ENCODE assay signal across 38 cellular contexts in genomic region chr10:43925793-43926192, GRCh38.
"Had no signal": no experiment of that assay in that cellular context is flagged by ENCODE, and none has a peak within 500 bp of the region (broad histone marks: within the 10 kb centered on the region; RNA-seq: fewer than 3 reads in every experiment).

No MANE protein-coding gene starts in this region.

- H3K4me3 Mint-ChIP-seq: activated B cell treated with CpG ODN at 0.5 μM for 24 hours; activated CD4-positive, alpha-beta memory T cell treated with anti-CD3 and anti-CD28 coated beads for 36 hours; activated naive CD8-positive, alpha-beta T cell treated with anti-CD3 and anti-CD28 coated beads for 36 hours; activated T-cell treated with anti-CD3 and anti-CD28 coated beads, Interleukin-2, amount 50 U/mL, for 72 hours; activated T-helper 17 cell treated with anti-CD3 and anti-CD28 coated beads, Interleukin-2, amount 50 U/mL, for 72 hours; T-cell; T-helper 17 cell had no signal

- H3K27ac ChIP-seq: brain microvascular endothelial cell, Peyer's patch, VCaP had no signal

- H3K27me3 ChIP-seq: brain microvascular endothelial cell, MG63, Peyer's patch had no signal

- DNase-seq: activated B cell treated with CpG ODN at 0.5 μM for 24 hours; activated CD4-positive, alpha-beta memory T cell treated with anti-CD3 and anti-CD28 coated beads for 36 hours; activated CD4-positive, alpha-beta T cell treated with anti-CD3 and anti-CD28 coated beads for 4 hours; activated CD4-positive, alpha-beta T cell treated with anti-CD3 and anti-CD28 coated beads, Interleukin-2, amount 50 U/mL, for 1 hour; activated CD4-positive, CD25-positive, alpha-beta regulatory T cell treated with anti-CD3 and anti-CD28 coated beads, Interleukin-2, amount 50 U/mL, for 72 hours; activated effector memory CD4-positive, alpha-beta T cell treated with anti-CD3 and anti-CD28 coated beads, Interleukin-2, amount 50 U/mL, for 16 hours; activated naive CD4-positive, alpha-beta T cell; activated naive CD4-positive, alpha-beta T cell treated with anti-CD3 and anti-CD28 coated beads, Interleukin-2, amount 50 U/mL, for 16 hours; activated naive CD8-positive, alpha-beta T cell treated with anti-CD3 and anti-CD28 coated beads for 36 hours; activated T-cell treated with anti-CD3 and anti-CD28 coated beads, Interleukin-2, amount 50 U/mL, for 1 hour; activated T-cell treated with anti-CD3 and anti-CD28 coated beads, Interleukin-2, amount 50 U/mL, for 72 hours; amniotic stem cell; aorta; brain microvascular endothelial cell; central memory CD4-positive, alpha-beta T cell; Kasumi-1; KBM-7; MG63; NCI-H1048; NCI-H1105 treated with DMSO at 0.1 percent for 48 hours; NCI-H1436; NCI-H1694; NCI-H1930; NCI-H2171; NCI-H510A; NCI-H526; NCI-H748 treated with DMSO at 0.1 percent for 48 hours; NK-92 treated with Interleukin-12 subunit alpha and Interleukin-12 subunit beta, amount 100 ng/mL, for 24 hours; PC-3; Peyer's patch; RPMI8226; SHP77 treated with DMSO at 0.1 percent for 48 hours; T-cell; T-helper 17 cell; T-helper 9 cell had no signal

- H3K9me3 Mint-ChIP-seq: activated CD4-positive, alpha-beta memory T cell treated with anti-CD3 and anti-CD28 coated beads for 36 hours; activated naive CD8-positive, alpha-beta T cell treated with anti-CD3 and anti-CD28 coated beads for 36 hours; activated T-cell treated with anti-CD3 and anti-CD28 coated beads, Interleukin-2, amount 50 U/mL, for 72 hours; activated T-helper 17 cell treated with anti-CD3 and anti-CD28 coated beads, Interleukin-2, amount 50 U/mL, for 72 hours; T-cell had no signal

- ATAC-seq: activated T-cell treated with anti-CD3 and anti-CD28 coated beads, Interleukin-2, amount 50 U/mL, for 72 hours; activated T-helper 17 cell treated with anti-CD3 and anti-CD28 coated beads, Interleukin-2, amount 50 U/mL, for 72 hours; PC-3; SK-N-SH treated with all-trans-retinoic acid at 6 μM for 48 hours; T-cell; T-helper 17 cell had no signal

- H3K36me3 ChIP-seq: brain microvascular endothelial cell, MG63, Peyer's patch had no signal

- H3K4me1 Mint-ChIP-seq: activated B cell treated with CpG ODN at 0.5 μM for 24 hours; activated naive CD8-positive, alpha-beta T cell treated with anti-CD3 and anti-CD28 coated beads for 36 hours; activated T-helper 17 cell treated with anti-CD3 and anti-CD28 coated beads, Interleukin-2, amount 50 U/mL, for 72 hours; T-cell had no signal

- H3K9me3 ChIP-seq: MG63, Peyer's patch had no signal

- H3K4me1 ChIP-seq: Peyer's patch had no signal

- H3K4me3 ChIP-seq: MG63, Peyer's patch had no signal

- H3K27ac Mint-ChIP-seq: activated B cell treated with CpG ODN at 0.5 μM for 24 hours; activated CD4-positive, alpha-beta memory T cell treated with anti-CD3 and anti-CD28 coated beads for 36 hours; activated naive CD8-positive, alpha-beta T cell treated with anti-CD3 and anti-CD28 coated beads for 36 hours; activated T-cell treated with anti-CD3 and anti-CD28 coated beads, Interleukin-2, amount 50 U/mL, for 72 hours; activated T-helper 17 cell treated with anti-CD3 and anti-CD28 coated beads, Interleukin-2, amount 50 U/mL, for 72 hours; T-cell; T-helper 17 cell had no signal

- H3K36me3 Mint-ChIP-seq: activated CD4-positive, alpha-beta memory T cell treated with anti-CD3 and anti-CD28 coated beads for 36 hours; activated naive CD8-positive, alpha-beta T cell treated with anti-CD3 and anti-CD28 coated beads for 36 hours; T-cell had no signal
